Comparison of ENCODE assay signal across 2 cellular contexts in the genomic region with DNA sequence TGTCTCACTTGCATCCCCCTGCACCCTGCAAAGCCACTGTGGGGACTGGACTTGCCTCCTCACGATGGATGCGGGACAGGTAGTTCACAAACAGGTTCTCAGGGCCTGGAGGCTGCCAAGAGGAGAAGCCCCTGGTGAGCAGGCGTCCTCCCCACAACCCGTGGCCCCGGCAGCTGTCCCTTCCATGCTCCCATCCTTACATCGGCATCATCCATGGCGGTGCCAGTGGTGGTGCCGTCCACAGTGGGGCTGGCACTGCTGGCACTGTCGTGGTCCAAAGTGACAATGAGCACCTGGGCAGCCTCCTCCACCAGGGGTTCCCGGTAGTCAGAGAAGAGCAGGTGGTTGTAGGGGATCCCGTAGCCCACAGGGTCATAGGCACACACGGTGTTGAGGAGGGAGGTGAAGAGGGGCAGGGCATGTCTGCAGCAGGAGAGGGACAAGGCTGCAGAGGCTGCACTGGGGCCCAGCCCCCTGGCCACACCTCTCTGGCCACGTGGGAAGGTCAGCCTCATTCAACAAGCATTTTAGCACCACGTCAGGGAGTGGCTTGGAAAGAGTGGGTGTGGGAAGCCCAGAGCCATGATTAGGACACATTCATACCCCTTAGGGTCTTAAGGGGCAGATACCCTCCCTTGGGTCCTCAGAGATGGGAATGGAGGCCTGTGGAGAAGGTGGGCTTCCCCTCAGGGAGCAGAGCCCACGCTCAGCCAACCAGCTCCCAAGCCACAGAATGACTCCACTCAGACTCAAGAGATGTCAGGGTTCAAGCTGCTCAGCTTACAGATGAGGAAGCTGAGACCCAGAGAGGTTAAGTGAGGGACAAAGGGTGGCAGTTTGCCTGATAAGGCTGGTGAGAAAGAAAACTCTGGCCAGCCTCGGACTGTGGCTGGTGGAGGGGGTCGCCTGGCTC.
TF ChIP-seq lines count a peak whose summit lies in the region.

No MANE protein-coding gene starts in this region.

TF ChIP-seq in H1, 55 proteins besides CTCF, POLR2A, EP300 and RAD21:
- TF ChIP-seq POLR2AphosphoS5 (IDR thresholded peaks at IDR 0.05; ENCODE audit: low read depth, low read length) (no peak), KDM1A (IDR thresholded peaks at IDR 0.05; ENCODE audit: borderline replicate concordance, low read length) (no peak)
- TF ChIP-seq, protein P1, sequence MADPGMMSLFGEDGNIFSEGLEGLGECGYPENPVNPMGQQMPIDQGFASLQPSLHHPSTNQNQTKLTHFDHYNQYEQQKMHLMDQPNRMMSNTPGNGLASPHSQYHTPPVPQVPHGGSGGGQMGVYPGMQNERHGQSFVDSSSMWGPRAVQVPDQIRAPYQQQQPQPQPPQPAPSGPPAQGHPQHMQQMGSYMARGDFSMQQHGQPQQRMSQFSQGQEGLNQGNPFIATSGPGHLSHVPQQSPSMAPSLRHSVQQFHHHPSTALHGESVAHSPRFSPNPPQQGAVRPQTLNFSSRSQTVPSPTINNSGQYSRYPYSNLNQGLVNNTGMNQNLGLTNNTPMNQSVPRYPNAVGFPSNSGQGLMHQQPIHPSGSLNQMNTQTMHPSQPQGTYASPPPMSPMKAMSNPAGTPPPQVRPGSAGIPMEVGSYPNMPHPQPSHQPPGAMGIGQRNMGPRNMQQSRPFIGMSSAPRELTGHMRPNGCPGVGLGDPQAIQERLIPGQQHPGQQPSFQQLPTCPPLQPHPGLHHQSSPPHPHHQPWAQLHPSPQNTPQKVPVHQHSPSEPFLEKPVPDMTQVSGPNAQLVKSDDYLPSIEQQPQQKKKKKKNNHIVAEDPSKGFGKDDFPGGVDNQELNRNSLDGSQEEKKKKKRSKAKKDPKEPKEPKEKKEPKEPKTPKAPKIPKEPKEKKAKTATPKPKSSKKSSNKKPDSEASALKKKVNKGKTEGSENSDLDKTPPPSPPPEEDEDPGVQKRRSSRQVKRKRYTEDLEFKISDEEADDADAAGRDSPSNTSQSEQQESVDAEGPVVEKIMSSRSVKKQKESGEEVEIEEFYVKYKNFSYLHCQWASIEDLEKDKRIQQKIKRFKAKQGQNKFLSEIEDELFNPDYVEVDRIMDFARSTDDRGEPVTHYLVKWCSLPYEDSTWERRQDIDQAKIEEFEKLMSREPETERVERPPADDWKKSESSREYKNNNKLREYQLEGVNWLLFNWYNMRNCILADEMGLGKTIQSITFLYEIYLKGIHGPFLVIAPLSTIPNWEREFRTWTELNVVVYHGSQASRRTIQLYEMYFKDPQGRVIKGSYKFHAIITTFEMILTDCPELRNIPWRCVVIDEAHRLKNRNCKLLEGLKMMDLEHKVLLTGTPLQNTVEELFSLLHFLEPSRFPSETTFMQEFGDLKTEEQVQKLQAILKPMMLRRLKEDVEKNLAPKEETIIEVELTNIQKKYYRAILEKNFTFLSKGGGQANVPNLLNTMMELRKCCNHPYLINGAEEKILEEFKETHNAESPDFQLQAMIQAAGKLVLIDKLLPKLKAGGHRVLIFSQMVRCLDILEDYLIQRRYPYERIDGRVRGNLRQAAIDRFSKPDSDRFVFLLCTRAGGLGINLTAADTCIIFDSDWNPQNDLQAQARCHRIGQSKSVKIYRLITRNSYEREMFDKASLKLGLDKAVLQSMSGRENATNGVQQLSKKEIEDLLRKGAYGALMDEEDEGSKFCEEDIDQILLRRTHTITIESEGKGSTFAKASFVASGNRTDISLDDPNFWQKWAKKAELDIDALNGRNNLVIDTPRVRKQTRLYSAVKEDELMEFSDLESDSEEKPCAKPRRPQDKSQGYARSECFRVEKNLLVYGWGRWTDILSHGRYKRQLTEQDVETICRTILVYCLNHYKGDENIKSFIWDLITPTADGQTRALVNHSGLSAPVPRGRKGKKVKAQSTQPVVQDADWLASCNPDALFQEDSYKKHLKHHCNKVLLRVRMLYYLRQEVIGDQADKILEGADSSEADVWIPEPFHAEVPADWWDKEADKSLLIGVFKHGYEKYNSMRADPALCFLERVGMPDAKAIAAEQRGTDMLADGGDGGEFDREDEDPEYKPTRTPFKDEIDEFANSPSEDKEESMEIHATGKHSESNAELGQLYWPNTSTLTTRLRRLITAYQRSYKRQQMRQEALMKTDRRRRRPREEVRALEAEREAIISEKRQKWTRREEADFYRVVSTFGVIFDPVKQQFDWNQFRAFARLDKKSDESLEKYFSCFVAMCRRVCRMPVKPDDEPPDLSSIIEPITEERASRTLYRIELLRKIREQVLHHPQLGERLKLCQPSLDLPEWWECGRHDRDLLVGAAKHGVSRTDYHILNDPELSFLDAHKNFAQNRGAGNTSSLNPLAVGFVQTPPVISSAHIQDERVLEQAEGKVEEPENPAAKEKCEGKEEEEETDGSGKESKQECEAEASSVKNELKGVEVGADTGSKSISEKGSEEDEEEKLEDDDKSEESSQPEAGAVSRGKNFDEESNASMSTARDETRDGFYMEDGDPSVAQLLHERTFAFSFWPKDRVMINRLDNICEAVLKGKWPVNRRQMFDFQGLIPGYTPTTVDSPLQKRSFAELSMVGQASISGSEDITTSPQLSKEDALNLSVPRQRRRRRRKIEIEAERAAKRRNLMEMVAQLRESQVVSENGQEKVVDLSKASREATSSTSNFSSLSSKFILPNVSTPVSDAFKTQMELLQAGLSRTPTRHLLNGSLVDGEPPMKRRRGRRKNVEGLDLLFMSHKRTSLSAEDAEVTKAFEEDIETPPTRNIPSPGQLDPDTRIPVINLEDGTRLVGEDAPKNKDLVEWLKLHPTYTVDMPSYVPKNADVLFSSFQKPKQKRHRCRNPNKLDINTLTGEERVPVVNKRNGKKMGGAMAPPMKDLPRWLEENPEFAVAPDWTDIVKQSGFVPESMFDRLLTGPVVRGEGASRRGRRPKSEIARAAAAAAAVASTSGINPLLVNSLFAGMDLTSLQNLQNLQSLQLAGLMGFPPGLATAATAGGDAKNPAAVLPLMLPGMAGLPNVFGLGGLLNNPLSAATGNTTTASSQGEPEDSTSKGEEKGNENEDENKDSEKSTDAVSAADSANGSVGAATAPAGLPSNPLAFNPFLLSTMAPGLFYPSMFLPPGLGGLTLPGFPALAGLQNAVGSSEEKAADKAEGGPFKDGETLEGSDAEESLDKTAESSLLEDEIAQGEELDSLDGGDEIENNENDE (IDR thresholded peaks at IDR 0.05; ENCODE audit: insufficient replicate concordance, low read length) = no peak

TF ChIP-seq in GM23338, 12 proteins besides CTCF, POLR2A, EP300 and RAD21:
- TF ChIP-seq EZH2phosphoT487 (IDR thresholded peaks at IDR 0.05; ENCODE audit: unreplicated experiment) (no peak), NANOG (IDR thresholded peaks at IDR 0.05; ENCODE audit: borderline replicate concordance) (no peak), STAT1 (IDR thresholded peaks at IDR 0.05; ENCODE audit: unreplicated experiment) (no peak), REST (IDR thresholded peaks at IDR 0.05; ENCODE audit: unreplicated experiment) (no peak), ZNF331 (CRISPR knock-in tag; IDR thresholded peaks at IDR 0.05; ENCODE audit: low read depth) (no peak), ZNF114 (CRISPR knock-in tag; IDR thresholded peaks at IDR 0.05) (no peak), CREB1 (CRISPR knock-in tag; IDR thresholded peaks at IDR 0.05; ENCODE audit: low read depth) (no peak), EZH2 (IDR thresholded peaks at IDR 0.05; ENCODE audit: low read depth, unreplicated experiment) (no peak)
- TF ChIP-seq, protein P2, sequence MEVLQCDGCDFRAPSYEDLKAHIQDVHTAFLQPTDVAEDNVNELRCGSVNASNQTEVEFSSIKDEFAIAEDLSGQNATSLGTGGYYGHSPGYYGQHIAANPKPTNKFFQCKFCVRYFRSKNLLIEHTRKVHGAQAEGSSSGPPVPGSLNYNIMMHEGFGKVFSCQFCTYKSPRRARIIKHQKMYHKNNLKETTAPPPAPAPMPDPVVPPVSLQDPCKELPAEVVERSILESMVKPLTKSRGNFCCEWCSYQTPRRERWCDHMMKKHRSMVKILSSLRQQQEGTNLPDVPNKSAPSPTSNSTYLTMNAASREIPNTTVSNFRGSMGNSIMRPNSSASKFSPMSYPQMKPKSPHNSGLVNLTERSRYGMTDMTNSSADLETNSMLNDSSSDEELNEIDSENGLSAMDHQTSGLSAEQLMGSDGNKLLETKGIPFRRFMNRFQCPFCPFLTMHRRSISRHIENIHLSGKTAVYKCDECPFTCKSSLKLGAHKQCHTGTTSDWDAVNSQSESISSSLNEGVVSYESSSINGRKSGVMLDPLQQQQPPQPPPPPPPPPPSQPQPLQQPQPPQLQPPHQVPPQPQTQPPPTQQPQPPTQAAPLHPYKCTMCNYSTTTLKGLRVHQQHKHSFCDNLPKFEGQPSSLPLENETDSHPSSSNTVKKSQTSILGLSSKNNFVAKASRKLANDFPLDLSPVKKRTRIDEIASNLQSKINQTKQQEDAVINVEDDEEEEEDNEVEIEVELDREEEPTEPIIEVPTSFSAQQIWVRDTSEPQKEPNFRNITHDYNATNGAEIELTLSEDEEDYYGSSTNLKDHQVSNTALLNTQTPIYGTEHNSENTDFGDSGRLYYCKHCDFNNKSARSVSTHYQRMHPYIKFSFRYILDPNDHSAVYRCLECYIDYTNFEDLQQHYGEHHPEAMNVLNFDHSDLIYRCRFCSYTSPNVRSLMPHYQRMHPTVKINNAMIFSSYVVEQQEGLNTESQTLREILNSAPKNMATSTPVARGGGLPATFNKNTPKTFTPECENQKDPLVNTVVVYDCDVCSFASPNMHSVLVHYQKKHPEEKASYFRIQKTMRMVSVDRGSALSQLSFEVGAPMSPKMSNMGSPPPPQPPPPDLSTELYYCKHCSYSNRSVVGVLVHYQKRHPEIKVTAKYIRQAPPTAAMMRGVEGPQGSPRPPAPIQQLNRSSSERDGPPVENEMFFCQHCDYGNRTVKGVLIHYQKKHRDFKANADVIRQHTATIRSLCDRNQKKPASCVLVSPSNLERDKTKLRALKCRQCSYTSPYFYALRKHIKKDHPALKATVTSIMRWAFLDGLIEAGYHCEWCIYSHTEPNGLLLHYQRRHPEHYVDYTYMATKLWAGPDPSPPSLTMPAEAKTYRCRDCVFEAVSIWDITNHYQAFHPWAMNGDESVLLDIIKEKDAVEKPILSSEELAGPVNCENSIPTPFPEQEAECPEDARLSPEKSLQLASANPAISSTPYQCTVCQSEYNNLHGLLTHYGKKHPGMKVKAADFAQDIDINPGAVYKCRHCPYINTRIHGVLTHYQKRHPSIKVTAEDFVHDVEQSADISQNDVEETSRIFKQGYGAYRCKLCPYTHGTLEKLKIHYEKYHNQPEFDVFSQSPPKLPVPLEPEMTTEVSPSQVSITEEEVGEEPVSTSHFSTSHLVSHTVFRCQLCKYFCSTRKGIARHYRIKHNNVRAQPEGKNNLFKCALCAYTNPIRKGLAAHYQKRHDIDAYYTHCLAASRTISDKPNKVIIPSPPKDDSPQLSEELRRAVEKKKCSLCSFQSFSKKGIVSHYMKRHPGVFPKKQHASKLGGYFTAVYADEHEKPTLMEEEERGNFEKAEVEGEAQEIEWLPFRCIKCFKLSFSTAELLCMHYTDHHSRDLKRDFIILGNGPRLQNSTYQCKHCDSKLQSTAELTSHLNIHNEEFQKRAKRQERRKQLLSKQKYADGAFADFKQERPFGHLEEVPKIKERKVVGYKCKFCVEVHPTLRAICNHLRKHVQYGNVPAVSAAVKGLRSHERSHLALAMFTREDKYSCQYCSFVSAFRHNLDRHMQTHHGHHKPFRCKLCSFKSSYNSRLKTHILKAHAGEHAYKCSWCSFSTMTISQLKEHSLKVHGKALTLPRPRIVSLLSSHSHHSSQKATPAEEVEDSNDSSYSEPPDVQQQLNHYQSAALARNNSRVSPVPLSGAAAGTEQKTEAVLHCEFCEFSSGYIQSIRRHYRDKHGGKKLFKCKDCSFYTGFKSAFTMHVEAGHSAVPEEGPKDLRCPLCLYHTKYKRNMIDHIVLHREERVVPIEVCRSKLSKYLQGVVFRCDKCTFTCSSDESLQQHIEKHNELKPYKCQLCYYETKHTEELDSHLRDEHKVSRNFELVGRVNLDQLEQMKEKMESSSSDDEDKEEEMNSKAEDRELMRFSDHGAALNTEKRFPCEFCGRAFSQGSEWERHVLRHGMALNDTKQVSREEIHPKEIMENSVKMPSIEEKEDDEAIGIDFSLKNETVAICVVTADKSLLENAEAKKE (CRISPR knock-in tag; IDR thresholded peaks at IDR 0.05) = no peak
- TF ChIP-seq, protein P3, sequence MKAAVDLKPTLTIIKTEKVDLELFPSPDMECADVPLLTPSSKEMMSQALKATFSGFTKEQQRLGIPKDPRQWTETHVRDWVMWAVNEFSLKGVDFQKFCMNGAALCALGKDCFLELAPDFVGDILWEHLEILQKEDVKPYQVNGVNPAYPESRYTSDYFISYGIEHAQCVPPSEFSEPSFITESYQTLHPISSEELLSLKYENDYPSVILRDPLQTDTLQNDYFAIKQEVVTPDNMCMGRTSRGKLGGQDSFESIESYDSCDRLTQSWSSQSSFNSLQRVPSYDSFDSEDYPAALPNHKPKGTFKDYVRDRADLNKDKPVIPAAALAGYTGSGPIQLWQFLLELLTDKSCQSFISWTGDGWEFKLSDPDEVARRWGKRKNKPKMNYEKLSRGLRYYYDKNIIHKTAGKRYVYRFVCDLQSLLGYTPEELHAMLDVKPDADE (IDR thresholded peaks at IDR 0.05) = no peak
